In genomic region chr19:8831832-8832131, GRCh38 we compare ENCODE assay signal across 8 cellular contexts. TPM values are rescaled to one million over a fixed set of nuclear protein-coding genes. Genes with fewer than 3 reads are reported as not detected.
DNase-seq lines count a peak whose midpoint lies in the region; ATAC-seq and TF ChIP-seq lines count a peak whose summit lies in the region.

No MANE protein-coding gene starts in this region.

- DNase-seq in NOMO-1 treated with DMSO at 0.1 percent for 48 hours (lab: John Stamatoyannopoulos, UW; ENCODE audit: unreplicated experiment) = peak; percentile 45
- no peak for DNase-seq in effector memory CD8-positive, alpha-beta T cell
- no peak for DNase-seq in neural crest cell (ENCODE audit: low read depth, low spot score)
- no peak for DNase-seq in NCI-H510A treated with DMSO at 0.1 percent for 48 hours (lab: John Stamatoyannopoulos, UW)
- no peak for DNase-seq in NCI-H226

- H3K4me1 ChIP-seq in ES-I3 (ENCODE audit: insufficient read depth, low read length) = no peaks in the 10 kb centered on the region

- no peak for TF ChIP-seq CTCF in neural crest cell (conservative IDR thresholded peaks at IDR 0.05)

- peaks cover 8 to 20% of the 10 kb centered on the region in 2 donors for H3K4me1 Mint-ChIP-seq in effector memory CD8-positive, alpha-beta T cell (ENCODE audit: low read depth in 2 of 2)
- H3K4me1 Mint-ChIP-seq in neural crest cell = peaks cover 16% of the 10 kb centered on the region

- H3K9me3 ChIP-seq in ES-I3 (ENCODE audit: control insufficient read depth, insufficient read depth, low read length) = no peaks in the 10 kb centered on the region

- peak overlapping the region; percentile 83 to 84 for H3K4me3 Mint-ChIP-seq in effector memory CD8-positive, alpha-beta T cell
- peak overlapping the region; percentile 91 for H3K4me3 Mint-ChIP-seq in neural crest cell

- peak overlapping the region; percentile 86 for H3K9ac ChIP-seq in ES-I3 (ENCODE audit: low read depth, low read length)

- ATAC-seq in GM21529 (IDR thresholded peaks at IDR 0.05; ENCODE audit: unreplicated experiment) = peak; percentile 16
- peak; percentile 1 for ATAC-seq in effector memory CD8-positive, alpha-beta T cell (replicated peaks)
- no peak for ATAC-seq in HG02623 (IDR thresholded peaks at IDR 0.05; ENCODE audit: unreplicated experiment)

- H3K36me3 ChIP-seq in ES-I3 (ENCODE audit: insufficient read depth, low read length) = no peaks in the 10 kb centered on the region

- H3K27ac Mint-ChIP-seq in effector memory CD8-positive, alpha-beta T cell = peak overlapping the region; percentile 88 to 95
- H3K27ac Mint-ChIP-seq in neural crest cell (ENCODE audit: unreplicated experiment) = no peak overlapping the region

- H3K9me3 Mint-ChIP-seq in effector memory CD8-positive, alpha-beta T cell = no peaks in the 10 kb centered on the region
- H3K9me3 Mint-ChIP-seq in neural crest cell = peaks cover 11% of the 10 kb centered on the region

- no peaks in the 10 kb centered on the region for H3K27me3 Mint-ChIP-seq in effector memory CD8-positive, alpha-beta T cell
- peaks cover 21% of the 10 kb centered on the region for H3K27me3 Mint-ChIP-seq in neural crest cell (ENCODE audit: low read depth)

- peaks cover 3% of the 10 kb centered on the region for H3K36me3 Mint-ChIP-seq in effector memory CD8-positive, alpha-beta T cell (ENCODE audit: insufficient read depth)
- peaks cover 17% of the 10 kb centered on the region for H3K36me3 Mint-ChIP-seq in neural crest cell (ENCODE audit: low read depth)

RNA-seq across cellular contexts. Expression of gene ZNF558, which starts 0.3 kb away (rescaled TPM):
- total RNA-seq in neural crest cell = 40.6 and 41.0 TPM in 2 replicates

RNA-seq across cellular contexts. Expression of gene MBD3L1, which starts 0.4 kb away (rescaled TPM):
- not detected in 2 replicates for total RNA-seq in neural crest cell
